8 cellular contexts compared by ENCODE assay signal in the genomic region with DNA sequence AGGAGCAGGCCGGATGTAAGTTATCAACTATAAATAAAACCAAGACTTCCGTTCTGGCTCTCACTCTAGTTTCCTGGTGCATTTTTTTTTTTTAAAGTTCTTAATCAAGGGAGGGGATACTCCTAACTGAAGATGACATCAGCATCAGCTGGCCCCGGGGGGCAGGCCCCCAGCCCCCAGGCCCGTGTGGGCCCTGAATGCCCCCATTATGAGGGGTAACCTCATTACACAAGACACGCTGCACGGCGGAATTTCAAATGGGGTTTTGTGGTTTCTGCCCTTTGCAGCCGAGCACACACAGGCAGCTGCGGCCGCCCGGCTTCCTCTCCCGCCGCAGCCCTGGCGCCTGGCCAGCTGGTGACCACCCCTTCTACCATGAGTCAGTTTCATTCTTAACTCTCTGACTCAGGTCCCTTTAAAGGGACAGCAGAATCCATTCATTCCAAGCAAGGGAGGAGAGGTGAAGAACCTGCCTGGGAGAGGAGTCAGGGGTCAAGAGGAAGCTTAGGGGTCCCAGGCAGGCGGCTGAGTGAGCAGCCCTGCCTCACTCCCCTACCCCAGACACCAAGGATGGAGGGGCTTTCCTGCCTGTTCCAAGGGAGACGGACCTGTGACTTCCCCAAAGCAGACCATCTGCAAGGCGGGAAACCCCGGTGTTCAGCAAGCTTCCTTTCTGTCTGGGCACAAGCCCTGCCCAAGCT. TPM values are rescaled to one million over a fixed set of nuclear protein-coding genes. Genes with fewer than 3 reads are reported as not detected.
DNase-seq lines count a peak whose midpoint lies in the region; ATAC-seq, FAIRE-seq and TF ChIP-seq lines count a peak whose summit lies in the region.

No MANE protein-coding gene starts in this region.

- peak overlapping the region; percentile 44 to 87 for H3K9ac ChIP-seq in colonic mucosa (ENCODE audit: low read depth in 2 of 2, low read length in 2 of 2)

- H3K27me3 ChIP-seq in colonic mucosa: no peaks in the 10 kb centered on the region

- FAIRE-seq in GM12891 (lab: Jason Lieb, UNC): peak; percentile 77

- no peaks in the 10 kb centered on the region for H3K9me3 ChIP-seq in colonic mucosa

- H3K36me3 ChIP-seq in colonic mucosa: no peaks in the 10 kb centered on the region

- TF ChIP-seq CTCF in colonic mucosa (IDR thresholded peaks at IDR 0.05): no peak

- peak; percentile 56 for ATAC-seq in HG02678 (IDR thresholded peaks at IDR 0.05; ENCODE audit: unreplicated experiment)

- H3K4me1 ChIP-seq in colonic mucosa: peaks cover 36% of the 10 kb centered on the region

- no peak for TF ChIP-seq POLR2A in GM12891 (IDR thresholded peaks at IDR 0.05; ENCODE audit: low read depth, low read length)

- H3K27ac ChIP-seq in colonic mucosa: peak overlapping the region; percentile 92

- DNase-seq in GM12891 (ENCODE audit: insufficient read length, low spot score) (peak; percentile 74), NCI-H2196 (lab: John Stamatoyannopoulos, UW; ENCODE audit: unreplicated experiment) (peak; percentile 80), colonic mucosa (peak; percentile 93), medulla oblongata (ENCODE audit: extremely low spot score) (peak; percentile 75), cortex of kidney (lab: John Stamatoyannopoulos, UW) (no peak)
- DNase-seq in activated CD4-positive, alpha-beta T cell treated with anti-CD3 and anti-CD28 coated beads for 4 hours: peak; percentile 60 to 61
- DNase-seq in stimulated activated CD4-positive, alpha-beta T cell treated with anti-CD3 and anti-CD28 coated beads, TNF-alpha, amount 100 ng/mL, for 48 hours (ENCODE audit: low read depth in 3 of 3): peak; percentile 75 to 81 (median 76)

- intact Hi-C loops in colonic mucosa (cut with DNase I): loop anchor here (10.0 kb wide), 1 partner anchor 167 kb away; no protein-coding TSS in a partner anchor

- H3K4me3 ChIP-seq in colonic mucosa: no peak overlapping the region

TF ChIP-seq in GM12891, 5 proteins besides CTCF, POLR2A, EP300 and RAD21:
- TF ChIP-seq PAX5 (IDR thresholded peaks at IDR 0.05; ENCODE audit: insufficient read depth, low read length, severe bottlenecking) (peak; percentile 45), SPI1 (IDR thresholded peaks at IDR 0.05; ENCODE audit: low read depth, low read length) (peak; percentile 54), POLR2AphosphoS5 (IDR thresholded peaks at IDR 0.05; ENCODE audit: low read depth, low read length) (no peak), POU2F2 (IDR thresholded peaks at IDR 0.05; ENCODE audit: low read depth, low read length) (peak; percentile 71; the same call in 1 of the 2 replicates), TAF1 (IDR thresholded peaks at IDR 0.05; ENCODE audit: low read depth, low read length) (no peak)

RNA-seq across cellular contexts. Expression of a gene that starts 3.4 kb away (rescaled TPM):
- polyA plus RNA-seq in GM12891 (2012; ENCODE audit: low read depth, missing spikeins): 2.3 TPM
- 1 to 10 TPM; 4.5 to 8.2 TPM for total RNA-seq in colonic mucosa
